8 cellular contexts compared by ENCODE assay signal in the genomic region with DNA sequence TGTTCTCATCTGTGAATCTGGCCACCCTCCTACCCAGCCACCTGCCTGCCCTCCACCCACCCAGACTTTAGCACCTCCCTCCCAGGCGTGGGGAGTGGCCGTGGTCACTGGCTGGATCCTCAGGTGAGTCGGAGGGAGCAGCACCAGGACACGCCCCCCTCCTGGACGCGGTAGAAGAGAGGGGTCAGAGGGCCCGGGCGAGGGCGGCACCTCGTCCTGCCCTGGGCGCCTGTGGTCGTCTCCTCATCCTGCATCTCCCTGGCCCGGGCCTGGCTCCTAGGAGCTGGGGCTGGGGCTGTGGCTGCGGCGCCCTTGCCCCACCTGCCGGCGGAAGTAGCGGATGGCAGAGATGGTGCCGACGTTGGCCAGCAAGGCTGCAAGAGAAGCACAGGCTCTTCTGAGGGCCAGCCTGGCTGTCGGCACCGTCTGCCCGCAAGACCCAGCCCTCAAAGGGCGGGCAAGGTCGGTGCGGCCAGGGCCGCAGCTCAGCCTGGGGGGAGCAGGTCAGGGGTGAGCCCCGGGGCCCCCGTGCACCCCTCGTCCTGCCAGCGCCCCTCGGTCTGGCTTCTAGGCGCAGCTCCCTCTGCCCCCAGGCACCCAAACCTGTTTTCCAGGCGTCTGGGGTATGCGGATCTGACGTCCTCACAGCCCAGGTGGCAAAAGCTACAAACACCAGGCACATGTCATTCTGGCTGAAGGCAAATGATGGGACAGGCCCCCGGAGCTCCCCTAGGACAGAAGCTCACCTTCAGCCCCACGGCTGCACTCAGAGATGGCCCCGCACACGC. TPM values are rescaled to one million over a fixed set of nuclear protein-coding genes. Genes with fewer than 3 reads are reported as not detected.
DNase-seq lines count a peak whose midpoint lies in the region; FAIRE-seq and TF ChIP-seq lines count a peak whose summit lies in the region.

No MANE protein-coding gene starts in this region.

- H3K9me3 Mint-ChIP-seq in astrocyte (ENCODE audit: unreplicated experiment), result no peaks in the 10 kb centered on the region
- H3K9me3 Mint-ChIP-seq in immature natural killer cell, result no peaks in the 10 kb centered on the region

- H3K27ac Mint-ChIP-seq in astrocyte (ENCODE audit: unreplicated experiment) (no peak overlapping the region), immature natural killer cell (no peak overlapping the region)

- FAIRE-seq in astrocyte (lab: Jason Lieb, UNC), result no peak

- H3K79me2 ChIP-seq in astrocyte (ENCODE audit: insufficient read depth, low read length), result no peaks in the 10 kb centered on the region

- H3K27me3 Mint-ChIP-seq in astrocyte (ENCODE audit: low read depth, unreplicated experiment) (peaks cover 21% of the 10 kb centered on the region), immature natural killer cell (ENCODE audit: low read depth in 3 of 3) (peaks cover 2 to 4% (median 3%) of the 10 kb centered on the region in 3 donors)

- TF ChIP-seq CTCF in astrocyte (IDR thresholded peaks at IDR 0.05; ENCODE audit: insufficient read depth, low read depth, low read length), result no peak

- H2AFZ ChIP-seq in astrocyte (ENCODE audit: low read depth, low read length), result peak overlapping the region; percentile 52

- no peaks in the 10 kb centered on the region for H3K9me3 ChIP-seq in astrocyte (ENCODE audit: insufficient read depth, low read depth, low read length)

- H3K27ac ChIP-seq in astrocyte (ENCODE audit: low read depth, low read length), result no peak overlapping the region

- peaks cover 5% of the 10 kb centered on the region for H3K36me3 Mint-ChIP-seq in astrocyte (ENCODE audit: low read depth, unreplicated experiment)
- no peaks in the 10 kb centered on the region for H3K36me3 Mint-ChIP-seq in immature natural killer cell

- no peaks in the 10 kb centered on the region for H3K27me3 ChIP-seq in astrocyte (ENCODE audit: insufficient read depth, low read length)

- peak; percentile 63 for DNase-seq in activated gamma-delta T cell treated with Interleukin-2 at 50 U/mL for 16 hours
- no peak for DNase-seq in activated gamma-delta T cell (lab: John Stamatoyannopoulos, UW)
- no peak for DNase-seq in Jurkat, Clone E6-1 (ENCODE audit: low read depth, low spot score)
- DNase-seq in SKM-1 treated with dmso at 0.1 percent for 144 hours (lab: John Stamatoyannopoulos, UW; ENCODE audit: unreplicated experiment), result peak; percentile 12
- DNase-seq in astrocyte (ENCODE audit: low read depth), result no peak
- DNase-seq in immature natural killer cell, result peak; percentile 43 to 54 (median 53)
- DNase-seq in stimulated activated CD4-positive, alpha-beta T cell treated with anti-CD3 and anti-CD28 coated beads, Interleukin-4, amount 100 ng/mL, for 1 hour, result peak; percentile 71
- no peak for DNase-seq in ureter (ENCODE audit: low spot score)

- H3K4me3 Mint-ChIP-seq in astrocyte (ENCODE audit: unreplicated experiment) (peak overlapping the region; percentile 57), immature natural killer cell (peak overlapping the region in 2 of 5 donors; percentile 33 to 39)

- no peak overlapping the region for H3K9ac ChIP-seq in astrocyte (ENCODE audit: low read length)

- H3K36me3 ChIP-seq in astrocyte (ENCODE audit: insufficient read depth, low read length), result no peaks in the 10 kb centered on the region

- H3K4me1 ChIP-seq in astrocyte (ENCODE audit: insufficient read depth, low read length), result no peaks in the 10 kb centered on the region

- no peaks in the 10 kb centered on the region for H4K20me1 ChIP-seq in astrocyte (ENCODE audit: insufficient read depth, low read length)

- peak overlapping the region; percentile 48 for H3K4me2 ChIP-seq in astrocyte (ENCODE audit: low read length)

- H3K4me1 Mint-ChIP-seq in astrocyte (ENCODE audit: low read depth, unreplicated experiment) (no peaks in the 10 kb centered on the region), immature natural killer cell (peaks cover 6 to 10% of the 10 kb centered on the region in 2 donors)

- peak overlapping the region; percentile 51 for H3K4me3 ChIP-seq in Jurkat, Clone E6-1 (ENCODE audit: low read length)
- no peak overlapping the region for H3K4me3 ChIP-seq in astrocyte (ENCODE audit: insufficient read depth, low read depth, low read length)

RNA-seq across cellular contexts. Expression of gene PERM1, which starts 5.8 kb away (rescaled TPM):
- polyA plus RNA-seq in Jurkat, Clone E6-1 (2012; ENCODE audit: insufficient read depth, insufficient read length), result not detected
- 0.20 TPM in 1 of 2 replicates, not detected in the other for total RNA-seq in astrocyte
- polyA plus RNA-seq in immature natural killer cell, result not detected
- total RNA-seq in ureter, result 0.10 TPM

RNA-seq across cellular contexts. Expression of gene PLEKHN1, which starts 9.8 kb away (rescaled TPM):
- not detected for polyA plus RNA-seq in Jurkat, Clone E6-1 (2012; ENCODE audit: insufficient read depth, insufficient read length)
- total RNA-seq in astrocyte (2.1 and 2.4 TPM in 2 replicates), ureter (28.5 TPM)
- 1 to 10 TPM in 1 of 3 donors, under 1 TPM in 2; 0.14 to 2.2 (median 0.68) TPM for polyA plus RNA-seq in immature natural killer cell

RNA-seq across cellular contexts. Expression of gene KLHL17, which starts 15.7 kb away (rescaled TPM):
- 59.3 TPM for polyA plus RNA-seq in Jurkat, Clone E6-1 (2012; ENCODE audit: insufficient read depth, insufficient read length)
- 25.6 and 25.9 TPM in 2 replicates for total RNA-seq in astrocyte
- polyA plus RNA-seq in immature natural killer cell, result 1 to 10 TPM in 2 of 3 donors, not detected in 1; 1.8 to 2.2 TPM
- 8.6 TPM for total RNA-seq in ureter

RNA-seq across cellular contexts. Expression of gene NOC2L, which starts 17.0 kb away (rescaled TPM):
- polyA plus RNA-seq in Jurkat, Clone E6-1 (2012; ENCODE audit: insufficient read depth, insufficient read length), result 80.6 TPM
- total RNA-seq in astrocyte (83.7 and 91.4 TPM in 2 replicates), ureter (71.9 TPM)
- 10 to 100 TPM; 48.2 to 69.8 (median 53.5) TPM for polyA plus RNA-seq in immature natural killer cell

RNA-seq across cellular contexts. Expression of gene HES4, which starts 23.8 kb away (rescaled TPM):
- 141 TPM for polyA plus RNA-seq in Jurkat, Clone E6-1 (2012; ENCODE audit: insufficient read depth, insufficient read length)
- 149 and 169 TPM in 2 replicates for total RNA-seq in astrocyte
- 1 to 10 TPM; 2.3 to 7.7 (median 2.4) TPM for polyA plus RNA-seq in immature natural killer cell
- total RNA-seq in ureter, result 63.6 TPM

Comparison
In these comparisons a context has a peak if more than half of its experiments do, and no peak if none do; other contexts are left out.
1. DNase-seq: peak in activated gamma-delta T cell treated with Interleukin-2 at 50 U/mL for 16 hours (single experiment), SKM-1 treated with dmso at 0.1 percent for 144 hours (single experiment), immature natural killer cell (3 of 3) and stimulated activated CD4-positive, alpha-beta T cell treated with anti-CD3 and anti-CD28 coated beads, Interleukin-4, amount 100 ng/mL, for 1 hour (single experiment); none in activated gamma-delta T cell (single experiment), Jurkat, Clone E6-1 (single experiment), astrocyte (single experiment) and ureter (single experiment).